ENCODE assay signal across 1 cellular context in the genomic region with DNA sequence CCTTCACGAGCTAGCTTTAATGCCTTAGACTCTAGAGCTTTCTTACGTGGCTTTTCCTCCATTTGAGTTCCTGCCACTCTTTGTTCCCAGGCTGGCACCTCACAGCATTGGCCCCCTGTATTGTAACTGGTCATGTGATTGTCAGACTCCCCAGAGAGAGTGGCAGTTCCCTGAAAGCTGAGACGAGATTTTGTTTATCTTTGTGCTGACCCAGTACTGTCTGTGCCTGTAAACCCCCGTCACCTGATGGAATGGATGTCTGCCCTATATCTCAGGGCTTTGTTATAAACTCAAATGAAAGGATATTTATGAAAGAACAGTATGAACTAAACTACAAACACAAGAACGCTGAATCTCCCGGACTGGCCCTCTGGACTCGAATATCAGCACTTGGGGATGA.
TF ChIP-seq lines count a peak whose summit lies in the region.

No MANE protein-coding gene starts in this region.

TF ChIP-seq in GM23338, 12 proteins besides CTCF, POLR2A, EP300 and RAD21 (continued from another document):
- TF ChIP-seq, protein P1, sequence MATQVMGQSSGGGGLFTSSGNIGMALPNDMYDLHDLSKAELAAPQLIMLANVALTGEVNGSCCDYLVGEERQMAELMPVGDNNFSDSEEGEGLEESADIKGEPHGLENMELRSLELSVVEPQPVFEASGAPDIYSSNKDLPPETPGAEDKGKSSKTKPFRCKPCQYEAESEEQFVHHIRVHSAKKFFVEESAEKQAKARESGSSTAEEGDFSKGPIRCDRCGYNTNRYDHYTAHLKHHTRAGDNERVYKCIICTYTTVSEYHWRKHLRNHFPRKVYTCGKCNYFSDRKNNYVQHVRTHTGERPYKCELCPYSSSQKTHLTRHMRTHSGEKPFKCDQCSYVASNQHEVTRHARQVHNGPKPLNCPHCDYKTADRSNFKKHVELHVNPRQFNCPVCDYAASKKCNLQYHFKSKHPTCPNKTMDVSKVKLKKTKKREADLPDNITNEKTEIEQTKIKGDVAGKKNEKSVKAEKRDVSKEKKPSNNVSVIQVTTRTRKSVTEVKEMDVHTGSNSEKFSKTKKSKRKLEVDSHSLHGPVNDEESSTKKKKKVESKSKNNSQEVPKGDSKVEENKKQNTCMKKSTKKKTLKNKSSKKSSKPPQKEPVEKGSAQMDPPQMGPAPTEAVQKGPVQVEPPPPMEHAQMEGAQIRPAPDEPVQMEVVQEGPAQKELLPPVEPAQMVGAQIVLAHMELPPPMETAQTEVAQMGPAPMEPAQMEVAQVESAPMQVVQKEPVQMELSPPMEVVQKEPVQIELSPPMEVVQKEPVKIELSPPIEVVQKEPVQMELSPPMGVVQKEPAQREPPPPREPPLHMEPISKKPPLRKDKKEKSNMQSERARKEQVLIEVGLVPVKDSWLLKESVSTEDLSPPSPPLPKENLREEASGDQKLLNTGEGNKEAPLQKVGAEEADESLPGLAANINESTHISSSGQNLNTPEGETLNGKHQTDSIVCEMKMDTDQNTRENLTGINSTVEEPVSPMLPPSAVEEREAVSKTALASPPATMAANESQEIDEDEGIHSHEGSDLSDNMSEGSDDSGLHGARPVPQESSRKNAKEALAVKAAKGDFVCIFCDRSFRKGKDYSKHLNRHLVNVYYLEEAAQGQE (IDR thresholded peaks at IDR 0.05; ENCODE audit: unreplicated experiment) = no peak
- TF ChIP-seq NANOG (IDR thresholded peaks at IDR 0.05; ENCODE audit: borderline replicate concordance) (no peak), JUNB (IDR thresholded peaks at IDR 0.05; ENCODE audit: unreplicated experiment) (no peak), ZNF114 (CRISPR knock-in tag; IDR thresholded peaks at IDR 0.05) (no peak)
TF ChIP-seq in GM23338: peak in this region for 0.
